In the genomic region with DNA sequence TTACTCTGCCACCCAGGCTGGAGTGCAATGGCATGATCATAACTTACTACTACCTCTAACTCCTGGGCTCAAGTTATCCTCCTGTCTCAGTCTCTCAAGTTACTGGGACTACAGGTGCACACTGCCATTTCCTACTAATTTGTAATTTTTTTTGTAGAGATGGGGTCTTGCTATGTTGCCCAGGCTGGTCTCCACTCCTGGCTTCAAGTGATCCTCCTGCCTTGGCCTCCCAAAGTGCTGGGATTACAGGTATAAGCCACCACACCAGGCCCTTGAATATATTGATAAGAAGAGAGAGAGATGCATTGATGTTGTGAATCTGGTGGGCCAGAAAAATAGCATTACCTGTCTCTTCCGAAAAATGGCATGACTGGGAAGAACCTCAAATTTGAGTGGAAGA, we compare ENCODE assay signal across 39 cellular contexts.
"Had no signal": no experiment of that assay in that cellular context is flagged by ENCODE, and none has a peak within 500 bp of the region (broad histone marks: within the 10 kb centered on the region; RNA-seq: fewer than 3 reads in every experiment).

No MANE protein-coding gene starts in this region.

- H3K9me3 Mint-ChIP-seq: activated naive CD4-positive, alpha-beta T cell treated with anti-CD3 and anti-CD28 coated beads, Interleukin-2, amount 10 ng/mL, durations not matched to agents 7 days and 5 days; activated naive CD4-positive, alpha-beta T cell treated with anti-CD3 and anti-CD28 coated beads, Interleukin-2, amount 50 U/mL, for 24 hours; activated naive CD8-positive, alpha-beta T cell treated with anti-CD3 and anti-CD28 coated beads, Interleukin-2, amount 50 U/mL, for 24 hours; activated T-cell treated with anti-CD3 and anti-CD28 coated beads, Interleukin-2, amount 50 U/mL, for 72 hours; activated T-helper 17 cell treated with anti-CD3 and anti-CD28 coated beads, Interleukin-2, amount 50 U/mL, for 72 hours; activated T-helper 2 cell treated with anti-CD3 and anti-CD28 coated beads, Interferon-gamma antibody, Interleukin-2, Interleukin-4, amounts not matched to agents 10 μg/mL and 5 μg/mL and 100 μg/mL, durations not matched to agents 14 hours and 24 hours and 36 hours; central memory CD8-positive, alpha-beta T cell had no signal

- H3K4me3 ChIP-seq: adrenal gland, ascending aorta, body of pancreas, breast epithelium, cardiac muscle cell had no signal

- H3K27ac ChIP-seq: adrenal gland, ascending aorta, body of pancreas, brain microvascular endothelial cell, breast epithelium, cardiac muscle cell had no signal

- DNase-seq: activated effector memory CD4-positive, alpha-beta T cell treated with anti-CD3 and anti-CD28 coated beads, Interleukin-2, amount 50 U/mL, for 16 hours; activated effector memory CD4-positive, alpha-beta T cell treated with Interleukin-2 at 50 U/mL for 16 hours; activated gamma-delta T cell; activated gamma-delta T cell treated with Interleukin-2 at 50 U/mL for 16 hours; activated naive CD4-positive, alpha-beta T cell; activated naive CD4-positive, alpha-beta T cell treated with anti-CD3 and anti-CD28 coated beads for 36 hours; activated naive CD4-positive, alpha-beta T cell treated with anti-CD3 and anti-CD28 coated beads, Interleukin-2, amount 10 ng/mL, durations not matched to agents 7 days and 5 days; activated naive CD4-positive, alpha-beta T cell treated with anti-CD3 and anti-CD28 coated beads, Interleukin-2, amount 50 U/mL, for 16 hours; activated naive CD4-positive, alpha-beta T cell treated with Interleukin-2 at 50 U/mL for 16 hours; activated naive CD8-positive, alpha-beta T cell treated with anti-CD3 and anti-CD28 coated beads for 36 hours; activated naive CD8-positive, alpha-beta T cell treated with anti-CD3 and anti-CD28 coated beads, Interleukin-2, amount 10 ng/mL, durations not matched to agents 7 days and 5 days; activated naive CD8-positive, alpha-beta T cell treated with anti-CD3 and anti-CD28 coated beads, Interleukin-2, amount 50 U/mL, for 24 hours; activated T-cell treated with anti-CD3 and anti-CD28 coated beads, Interleukin-2, amount 50 U/mL, for 24 hours; activated T-cell treated with anti-CD3 and anti-CD28 coated beads, Interleukin-2, amount 50 U/mL, for 4 hours; activated T-cell treated with anti-CD3 and anti-CD28 coated beads, Interleukin-2, amount 50 U/mL, for 48 hours; activated T-cell treated with anti-CD3 and anti-CD28 coated beads, Interleukin-2, amount 50 U/mL, for 72 hours; adrenal gland; amniotic stem cell; amygdala; anterior cingulate cortex; aorta; body of pancreas; brain microvascular endothelial cell; caudate nucleus; central memory CD4-positive, alpha-beta T cell; cerebellar nuclear complex had no signal

- H3K27ac Mint-ChIP-seq: activated naive CD4-positive, alpha-beta T cell treated with anti-CD3 and anti-CD28 coated beads for 36 hours; activated naive CD4-positive, alpha-beta T cell treated with anti-CD3 and anti-CD28 coated beads, Interleukin-2, amount 10 ng/mL, durations not matched to agents 7 days and 5 days; activated naive CD4-positive, alpha-beta T cell treated with anti-CD3 and anti-CD28 coated beads, Interleukin-2, amount 50 U/mL, for 24 hours; activated naive CD4-positive, alpha-beta T cell treated with anti-CD3 and anti-CD28 coated beads, Interleukin-2, amount 50 U/mL, for 72 hours; activated naive CD8-positive, alpha-beta T cell; activated naive CD8-positive, alpha-beta T cell treated with anti-CD3 and anti-CD28 coated beads for 36 hours; activated naive CD8-positive, alpha-beta T cell treated with anti-CD3 and anti-CD28 coated beads, Interleukin-2, amount 10 ng/mL, durations not matched to agents 7 days and 5 days; activated naive CD8-positive, alpha-beta T cell treated with anti-CD3 and anti-CD28 coated beads, Interleukin-2, amount 50 U/mL, for 24 hours; activated T-cell treated with anti-CD3 and anti-CD28 coated beads, Interleukin-2, amount 50 U/mL, for 24 hours; activated T-cell treated with anti-CD3 and anti-CD28 coated beads, Interleukin-2, amount 50 U/mL, for 72 hours; activated T-helper 1 cell treated with anti-CD3 and anti-CD28 coated beads, Interleukin-12 subunit alpha, Interleukin-12 subunit beta, Interleukin-2, Interleukin-4 antibody, amounts not matched to agents 30 ng/mL and 10 ng/mL and 1 ng/mL, durations not matched to agents 14 hours and 24 hours and 36 hours; activated T-helper 17 cell treated with anti-CD3 and anti-CD28 coated beads, Interleukin-2, amount 50 U/mL, for 72 hours; activated T-helper 2 cell treated with anti-CD3 and anti-CD28 coated beads, Interferon-gamma antibody, Interleukin-2, Interleukin-4, amounts not matched to agents 10 μg/mL and 5 μg/mL and 100 μg/mL, durations not matched to agents 14 hours and 24 hours and 36 hours; brain had no signal

- H3K36me3 Mint-ChIP-seq: activated naive CD4-positive, alpha-beta T cell treated with anti-CD3 and anti-CD28 coated beads, Interleukin-2, amount 10 ng/mL, durations not matched to agents 7 days and 5 days; activated naive CD4-positive, alpha-beta T cell treated with anti-CD3 and anti-CD28 coated beads, Interleukin-2, amount 50 U/mL, for 24 hours; activated naive CD4-positive, alpha-beta T cell treated with anti-CD3 and anti-CD28 coated beads, Interleukin-2, amount 50 U/mL, for 72 hours; activated naive CD8-positive, alpha-beta T cell; brain had no signal

- H3K4me1 ChIP-seq: ascending aorta, body of pancreas, breast epithelium had no signal

- H3K27me3 Mint-ChIP-seq: activated naive CD4-positive, alpha-beta T cell treated with anti-CD3 and anti-CD28 coated beads, Interleukin-2, amount 50 U/mL, for 24 hours; activated naive CD8-positive, alpha-beta T cell; activated naive CD8-positive, alpha-beta T cell treated with anti-CD3 and anti-CD28 coated beads for 36 hours; activated naive CD8-positive, alpha-beta T cell treated with anti-CD3 and anti-CD28 coated beads, Interleukin-2, amount 50 U/mL, for 24 hours; activated T-helper 17 cell treated with anti-CD3 and anti-CD28 coated beads, Interleukin-2, amount 50 U/mL, for 72 hours; brain; central memory CD8-positive, alpha-beta T cell had no signal

- ATAC-seq: activated naive CD4-positive, alpha-beta T cell treated with anti-CD3 and anti-CD28 coated beads, Interleukin-2, amount 50 U/mL, for 72 hours; activated naive CD8-positive, alpha-beta T cell treated with anti-CD3 and anti-CD28 coated beads, Interleukin-2, amount 50 U/mL, for 24 hours; activated T-cell treated with anti-CD3 and anti-CD28 coated beads, Interleukin-2, amount 50 U/mL, for 4 hours; activated T-cell treated with anti-CD3 and anti-CD28 coated beads, Interleukin-2, amount 50 U/mL, for 72 hours; activated T-helper 17 cell treated with anti-CD3 and anti-CD28 coated beads, Interleukin-2, amount 50 U/mL, for 72 hours; body of pancreas had no signal

- H3K4me3 Mint-ChIP-seq: activated naive CD4-positive, alpha-beta T cell treated with anti-CD3 and anti-CD28 coated beads for 36 hours; activated naive CD4-positive, alpha-beta T cell treated with anti-CD3 and anti-CD28 coated beads, Interleukin-2, amount 10 ng/mL, durations not matched to agents 7 days and 5 days; activated naive CD4-positive, alpha-beta T cell treated with anti-CD3 and anti-CD28 coated beads, Interleukin-2, amount 50 U/mL, for 24 hours; activated naive CD8-positive, alpha-beta T cell; activated naive CD8-positive, alpha-beta T cell treated with anti-CD3 and anti-CD28 coated beads for 36 hours; activated naive CD8-positive, alpha-beta T cell treated with anti-CD3 and anti-CD28 coated beads, Interleukin-2, amount 10 ng/mL, durations not matched to agents 7 days and 5 days; activated naive CD8-positive, alpha-beta T cell treated with anti-CD3 and anti-CD28 coated beads, Interleukin-2, amount 50 U/mL, for 24 hours; activated T-cell treated with anti-CD3 and anti-CD28 coated beads, Interleukin-2, amount 50 U/mL, for 24 hours; activated T-cell treated with anti-CD3 and anti-CD28 coated beads, Interleukin-2, amount 50 U/mL, for 4 hours; activated T-cell treated with anti-CD3 and anti-CD28 coated beads, Interleukin-2, amount 50 U/mL, for 72 hours; activated T-helper 1 cell treated with anti-CD3 and anti-CD28 coated beads, Interleukin-12 subunit alpha, Interleukin-12 subunit beta, Interleukin-2, Interleukin-4 antibody, amounts not matched to agents 30 ng/mL and 10 ng/mL and 1 ng/mL, durations not matched to agents 14 hours and 24 hours and 36 hours; activated T-helper 17 cell treated with anti-CD3 and anti-CD28 coated beads, Interleukin-2, amount 50 U/mL, for 72 hours; brain; central memory CD8-positive, alpha-beta T cell had no signal

- FAIRE-seq: astrocyte, bronchial epithelial cell had no signal

- H3K4me1 Mint-ChIP-seq: activated naive CD4-positive, alpha-beta T cell treated with anti-CD3 and anti-CD28 coated beads, Interleukin-2, amount 50 U/mL, for 24 hours; activated T-helper 17 cell treated with anti-CD3 and anti-CD28 coated beads, Interleukin-2, amount 50 U/mL, for 72 hours; brain; central memory CD8-positive, alpha-beta T cell had no signal

- H3K36me3 ChIP-seq: adrenal gland, ascending aorta, brain microvascular endothelial cell, breast epithelium, cardiac muscle cell had no signal

- H3K9me3 ChIP-seq: adrenal gland, ascending aorta, body of pancreas, breast epithelium had no signal

- H3K27me3 ChIP-seq: adrenal gland, ascending aorta, body of pancreas, brain microvascular endothelial cell, breast epithelium, cardiac muscle cell had no signal
